Comparison of ENCODE assay signal across 22 cellular contexts in genomic region chr2:161426416-161426787, GRCh38. TPM values are rescaled to one million over a fixed set of nuclear protein-coding genes. Genes with fewer than 3 reads are reported as not detected.
DNase-seq lines count a peak whose midpoint lies in the region; ATAC-seq, FAIRE-seq and TF ChIP-seq lines count a peak whose summit lies in the region.
"Had no signal": no experiment of that assay in that cellular context is flagged by ENCODE, and none has a peak within 500 bp of the region (broad histone marks: within the 10 kb centered on the region; RNA-seq: fewer than 3 reads in every experiment).

No MANE protein-coding gene starts in this region.

- H3K4me1 Mint-ChIP-seq in astrocyte (ENCODE audit: low read depth, unreplicated experiment) (peaks cover 3% of the 10 kb centered on the region), naive B cell (peaks cover 19 to 33% (median 21%) of the 10 kb centered on the region in 3 donors)

- peak overlapping the region; percentile 80 for H3K4me2 ChIP-seq in astrocyte (ENCODE audit: low read length)

- H4K20me1 ChIP-seq in astrocyte (ENCODE audit: insufficient read depth, low read length) = peaks cover 15% of the 10 kb centered on the region

- H3K36me3 Mint-ChIP-seq in astrocyte (ENCODE audit: low read depth, unreplicated experiment) (peaks cover 6% of the 10 kb centered on the region), naive B cell (peaks cover 4 to 12% of the 10 kb centered on the region in 2 donors)

- no peaks in the 10 kb centered on the region for H3K9me3 ChIP-seq in astrocyte (ENCODE audit: insufficient read depth, low read depth, low read length)
- H3K9me3 ChIP-seq: prostate gland had no signal

- H3K27me3 Mint-ChIP-seq in astrocyte (ENCODE audit: low read depth, unreplicated experiment) (peaks cover 78% of the 10 kb centered on the region), naive B cell (peaks cover 70 to 81% (median 75%) of the 10 kb centered on the region in 3 donors)

- H3K27me3 ChIP-seq in ACC112 (ENCODE audit: insufficient read depth, low read length) (peaks cover 80% of the 10 kb centered on the region), astrocyte (ENCODE audit: insufficient read depth, low read length) (peaks cover 85% of the 10 kb centered on the region)

- no peak overlapping the region for H2AFZ ChIP-seq in ACC112 (ENCODE audit: low read length, unreplicated experiment)
- no peak overlapping the region for H2AFZ ChIP-seq in astrocyte (ENCODE audit: low read depth, low read length)

- H3K4me3 Mint-ChIP-seq in astrocyte (ENCODE audit: unreplicated experiment) (no peak overlapping the region), naive B cell (peak overlapping the region in 6 of 8 donors; percentile 63 to 80 (median 69))

- H3K9ac ChIP-seq in astrocyte (ENCODE audit: low read length) = no peak overlapping the region

- H3K79me2 ChIP-seq in ACC112 (ENCODE audit: control insufficient read depth, insufficient read depth, low read length, unreplicated experiment) = no peaks in the 10 kb centered on the region
- no peaks in the 10 kb centered on the region for H3K79me2 ChIP-seq in astrocyte (ENCODE audit: insufficient read depth, low read length)

- no peaks in the 10 kb centered on the region for H3K36me3 ChIP-seq in ACC112 (ENCODE audit: insufficient read depth, low read length)
- H3K36me3 ChIP-seq in astrocyte (ENCODE audit: insufficient read depth, low read length) = no peaks in the 10 kb centered on the region
- H3K36me3 ChIP-seq: prostate gland, tibial artery had no signal

- DNase-seq in ELF-1 (ENCODE audit: low read depth, low spot score) (peak; percentile 37), astrocyte (ENCODE audit: low read depth) (no peak), naive B cell (no peak), UCSD-AML1 (lab: John Stamatoyannopoulos, UW; ENCODE audit: unreplicated experiment) (no peak), activated gamma-delta T cell treated with Interleukin-2 at 50 U/mL for 16 hours (no peak), HUDEP-2 (lab: John Stamatoyannopoulos, UW; ENCODE audit: unreplicated experiment in 76 of 76) (no peak)
- DNase-seq: activated B cell treated with CpG ODN at 0.5 μM for 24 hours; AML-193; central memory CD4-positive, alpha-beta T cell; GDM1; MM.1S; NCI-H1694 treated with DMSO at 0.1 percent for 48 hours; NCI-H446 treated with DMSO at 0.1 percent for 48 hours; T-helper 1 cell; tibial artery had no signal

- H3K27ac Mint-ChIP-seq in astrocyte (ENCODE audit: unreplicated experiment) = no peak overlapping the region
- H3K27ac Mint-ChIP-seq in naive B cell = peak overlapping the region in 1 of 6 donors; percentile 85
- H3K27ac Mint-ChIP-seq: activated B cell treated with CpG ODN at 0.5 μM for 24 hours had no signal

- H3K27ac ChIP-seq in ACC112 (ENCODE audit: low read depth, low read length) = no peak overlapping the region
- H3K27ac ChIP-seq in astrocyte (ENCODE audit: low read depth, low read length) = no peak overlapping the region
- H3K27ac ChIP-seq: prostate gland, tibial artery had no signal

- no peak for FAIRE-seq in astrocyte (lab: Jason Lieb, UNC)
- FAIRE-seq: GM12892 had no signal

- H3K4me1 ChIP-seq in ACC112 (ENCODE audit: control insufficient read depth, insufficient read depth, low read length, unreplicated experiment) (no peaks in the 10 kb centered on the region), astrocyte (ENCODE audit: insufficient read depth, low read length) (peaks cover 4% of the 10 kb centered on the region)
- H3K4me1 ChIP-seq: prostate gland had no signal

- no peak for ATAC-seq in naive B cell (ENCODE audit: low read depth in 2 of 2)
- no peak for ATAC-seq in HG02870 (IDR thresholded peaks at IDR 0.05; ENCODE audit: unreplicated experiment)
- ATAC-seq: Right ventricle myocardium inferior had no signal

- peak overlapping the region; percentile 79; the same call in 1 of the 2 replicates for H3K4me3 ChIP-seq in ACC112 (ENCODE audit: low read depth, low read length)
- H3K4me3 ChIP-seq in astrocyte (ENCODE audit: insufficient read depth, low read depth, low read length) = peak overlapping the region; percentile 48
- H3K4me3 ChIP-seq: prostate gland had no signal

- no peak for TF ChIP-seq CTCF in astrocyte (IDR thresholded peaks at IDR 0.05; ENCODE audit: insufficient read depth, low read depth, low read length)

- H3K9me3 Mint-ChIP-seq in astrocyte (ENCODE audit: unreplicated experiment) (peaks cover 9% of the 10 kb centered on the region), naive B cell (peaks cover 3 to 34% (median 12%) of the 10 kb centered on the region in 7 donors)

RNA-seq across cellular contexts. Expression of gene TBR1, which starts 10.3 kb away (rescaled TPM):
- total RNA-seq in astrocyte = not detected in 2 replicates
- polyA plus RNA-seq in naive B cell (ENCODE audit: low read depth in 6 of 6) = not detected
- total RNA-seq: left colon, mucosa of gallbladder, Right ventricle myocardium inferior had no signal
